ENCODE assay signal across 19 cellular contexts in the genomic region with DNA sequence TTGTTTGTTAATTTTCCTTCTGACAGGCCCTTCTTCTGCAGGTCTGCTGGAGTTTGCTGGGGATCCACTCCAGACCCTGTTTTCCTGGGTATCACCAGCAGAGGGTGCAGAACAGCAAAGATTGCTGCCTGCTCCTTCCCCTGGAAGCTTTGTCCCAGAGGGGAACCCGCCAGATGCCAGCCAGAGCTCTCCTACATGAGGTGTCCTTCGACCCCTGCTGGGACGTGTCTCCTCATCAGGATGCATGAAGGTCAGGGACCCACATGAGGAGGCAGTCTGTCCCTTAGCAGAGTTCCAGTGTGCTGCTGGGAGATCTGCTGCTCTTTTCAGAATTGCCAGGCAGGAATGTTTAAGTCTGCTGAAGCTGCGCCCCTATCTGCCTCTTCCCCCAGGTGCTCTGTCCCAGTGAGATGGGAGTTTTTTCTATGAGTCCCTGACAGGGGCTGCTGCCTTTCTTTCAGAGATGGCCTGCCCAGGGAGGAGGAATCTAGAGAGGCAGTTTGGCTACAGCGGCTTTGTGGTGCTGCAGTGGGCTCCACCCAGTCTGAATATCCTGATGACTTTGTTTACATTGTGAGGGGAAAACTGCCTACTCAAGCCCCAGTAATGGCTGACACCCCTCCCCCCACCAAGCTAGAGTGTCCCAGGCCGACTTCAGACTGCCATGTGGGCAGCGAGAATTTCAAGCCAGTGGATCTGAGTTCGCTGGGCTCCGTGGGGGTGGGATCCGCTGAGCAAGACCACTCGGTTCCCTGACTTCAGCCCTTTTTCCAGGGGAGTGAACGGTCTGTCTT.
DNase-seq lines count a peak whose midpoint lies in the region; TF ChIP-seq lines count a peak whose summit lies in the region.
"Had no signal": no experiment of that assay in that cellular context is flagged by ENCODE, and none has a peak within 500 bp of the region (broad histone marks: within the 10 kb centered on the region; RNA-seq: fewer than 3 reads in every experiment).

No MANE protein-coding gene starts in this region.

- TF ChIP-seq CTCF in 22Rv1 (IDR thresholded peaks at IDR 0.05) (0 out of 2 replicates have a peak, but pooled peaks have one; percentile 6), HEK293 (tag by site-specific recombination; IDR thresholded peaks at IDR 0.05) (no peak), endodermal cell (conservative IDR thresholded peaks at IDR 0.05) (no peak)

- no peak overlapping the region for H3K4me2 ChIP-seq in mesendoderm (ENCODE audit: low read length)
- H3K4me2 ChIP-seq: A549; BLaER1 treated with 17β-estradiol and CSF1 and Interleukin-3, amounts not matched to agents 10 nM and 100 nM had no signal

- H2BK15ac ChIP-seq in mesendoderm (replicated peaks; ENCODE audit: low read depth) = no peak overlapping the region

- H3K36me3 Mint-ChIP-seq in endodermal cell (ENCODE audit: low read depth) = peaks cover 2% of the 10 kb centered on the region
- no peaks in the 10 kb centered on the region for H3K36me3 Mint-ChIP-seq in activated CD4-positive, alpha-beta memory T cell treated with anti-CD3 and anti-CD28 coated beads for 36 hours
- H3K36me3 Mint-ChIP-seq: CD8-positive, alpha-beta memory T cell had no signal

- H3K4me1 ChIP-seq in HEK293 (ENCODE audit: control insufficient read depth, insufficient read depth, low read length) = 0 out of 2 replicates have a peak, but pooled peaks cover 2% of the 10 kb centered on the region
- H3K4me1 ChIP-seq in endodermal cell (ENCODE audit: control insufficient read depth, insufficient read depth, low read length) = no peaks in the 10 kb centered on the region
- no peaks in the 10 kb centered on the region for H3K4me1 ChIP-seq in mesendoderm (ENCODE audit: control insufficient read depth, low read depth, low read length)
- H3K4me1 ChIP-seq: A549; BLaER1 treated with 17β-estradiol and CSF1 and Interleukin-3, amounts not matched to agents 10 nM and 100 nM had no signal

- H3K27me3 Mint-ChIP-seq in endodermal cell (ENCODE audit: insufficient read depth) = no peaks in the 10 kb centered on the region
- H3K27me3 Mint-ChIP-seq in activated CD4-positive, alpha-beta memory T cell treated with anti-CD3 and anti-CD28 coated beads for 36 hours = no peaks in the 10 kb centered on the region
- H3K27me3 Mint-ChIP-seq: CD8-positive, alpha-beta memory T cell had no signal

- H3K9ac ChIP-seq in endodermal cell (ENCODE audit: extremely low read depth, low read length, poor library complexity, severe bottlenecking) (no peak overlapping the region), mesendoderm (ENCODE audit: low read length) (no peak overlapping the region)
- H3K9ac ChIP-seq: BLaER1 treated with 17β-estradiol and CSF1 and Interleukin-3, amounts not matched to agents 10 nM and 100 nM had no signal

- no peaks in the 10 kb centered on the region for H3K79me2 ChIP-seq in mesendoderm (ENCODE audit: control insufficient read depth, insufficient read depth, low read length)

- H3K4ac ChIP-seq in mesendoderm (ENCODE audit: low read depth, low read length) = no peak overlapping the region

- H3K27ac Mint-ChIP-seq in endodermal cell = peak overlapping the region; percentile 77
- H3K27ac Mint-ChIP-seq in activated CD4-positive, alpha-beta memory T cell treated with anti-CD3 and anti-CD28 coated beads for 36 hours = no peak overlapping the region
- H3K27ac Mint-ChIP-seq: CD8-positive, alpha-beta memory T cell had no signal

- no peak overlapping the region for H3K4me3 Mint-ChIP-seq in endodermal cell
- H3K4me3 Mint-ChIP-seq in activated CD4-positive, alpha-beta memory T cell treated with anti-CD3 and anti-CD28 coated beads for 36 hours = no peak overlapping the region
- H3K4me3 Mint-ChIP-seq: CD8-positive, alpha-beta memory T cell had no signal

- H3K4me3 ChIP-seq in HEK293 (ENCODE audit: low read depth, low read length) = no peak overlapping the region
- H3K4me3 ChIP-seq in endodermal cell (ENCODE audit: low read length) = no peak overlapping the region
- H3K4me3 ChIP-seq in mesendoderm (ENCODE audit: low read length) = no peak overlapping the region
- H3K4me3 ChIP-seq: A549; BLaER1 treated with 17β-estradiol and CSF1 and Interleukin-3, amounts not matched to agents 10 nM and 100 nM had no signal

- H3K9me3 Mint-ChIP-seq in endodermal cell = peaks cover 20% of the 10 kb centered on the region
- H3K9me3 Mint-ChIP-seq in activated CD4-positive, alpha-beta memory T cell treated with anti-CD3 and anti-CD28 coated beads for 36 hours = peaks cover 6% of the 10 kb centered on the region

- no peak overlapping the region for H3K18ac ChIP-seq in mesendoderm (ENCODE audit: low read length)

- no peak overlapping the region for H2BK5ac ChIP-seq in mesendoderm (ENCODE audit: low read length)

- no peak overlapping the region for H4K5ac ChIP-seq in mesendoderm (ENCODE audit: low read length)

- H3K23ac ChIP-seq in mesendoderm (ENCODE audit: low read length) = no peak overlapping the region

- DNase-seq in endodermal cell (peak; percentile 67), mesendoderm (peak; percentile 37), HUDEP-2 (lab: John Stamatoyannopoulos, UW; ENCODE audit: unreplicated experiment in 76 of 76) (no peak), HuH-7.5 (ENCODE audit: low spot score) (no peak), NK-92 (lab: John Stamatoyannopoulos, UW; ENCODE audit: unreplicated experiment) (no peak)
- no peak for DNase-seq in activated CD4-positive, alpha-beta memory T cell treated with anti-CD3 and anti-CD28 coated beads for 36 hours
- DNase-seq: CD8-positive, alpha-beta memory T cell; DND-41; GDM1; GOT3; KBM-7; MV-4-11; NCI-H1436; NCI-H2029; NCI-H2171 treated with DMSO at 0.1 percent for 48 hours had no signal

- no peaks in the 10 kb centered on the region for H3K79me1 ChIP-seq in mesendoderm (ENCODE audit: low read length)

- H3K27me3 ChIP-seq in endodermal cell (ENCODE audit: control insufficient read depth, insufficient read depth, low read length, poor library complexity, severe bottlenecking) (no peaks in the 10 kb centered on the region), mesendoderm (ENCODE audit: insufficient read depth, low read length, poor library complexity) (no peaks in the 10 kb centered on the region)
- H3K27me3 ChIP-seq: BLaER1 treated with 17β-estradiol and CSF1 and Interleukin-3, amounts not matched to agents 10 nM and 100 nM had no signal

- no peak overlapping the region for H4K8ac ChIP-seq in mesendoderm (ENCODE audit: low read depth, low read length)

- peak overlapping the region; percentile 10 for H3K56ac ChIP-seq in mesendoderm (ENCODE audit: low read length)

- no peak overlapping the region for H2BK120ac ChIP-seq in mesendoderm (ENCODE audit: low read depth, low read length)

- H3K9me3 ChIP-seq in HEK293 (ENCODE audit: control insufficient read depth, insufficient read depth, low read depth, low read length) (no peaks in the 10 kb centered on the region), endodermal cell (ENCODE audit: control insufficient read depth, low read length) (peaks cover 12% of the 10 kb centered on the region)
- H3K9me3 ChIP-seq: A549; BLaER1 treated with 17β-estradiol and CSF1 and Interleukin-3, amounts not matched to agents 10 nM and 100 nM had no signal

- no peak overlapping the region for H2AK5ac ChIP-seq in mesendoderm (ENCODE audit: low read length)

- H3K27ac ChIP-seq in 22Rv1 (no peak overlapping the region), HEK293 (ENCODE audit: extremely low read depth, low read depth, low read length) (no peak overlapping the region), endodermal cell (ENCODE audit: low read depth, low read length) (no peak overlapping the region), mesendoderm (ENCODE audit: low read depth, low read length) (no peak overlapping the region)
- H3K27ac ChIP-seq: A549; BLaER1 treated with 17β-estradiol and CSF1 and Interleukin-3, amounts not matched to agents 10 nM and 100 nM had no signal

- 85 to 86% methylated on average over 9 to 12 of the region's 12 CpGs for WGBS in endodermal cell (ENCODE audit: insufficient coverage in 1 of 2, insufficient read length in 1 of 2), 2 experiments
- no CpG with 5 or more reads among the region's 12 CpGs for WGBS in mesendoderm (ENCODE audit: extremely low coverage, insufficient coverage, low lambda C conversion rate)

- CTCF ChIA-PET in HEK293 (lab: Yijun Ruan, JAX) = interaction anchor here (0.6 to 2.3 kb wide), 3 partner anchors 10 to 531 kb away, joined by 3 to 5 read pairs (median 3); no protein-coding TSS in a partner anchor
- CTCF ChIA-PET in activated CD4-positive, alpha-beta memory T cell treated with anti-CD3 and anti-CD28 coated beads for 36 hours (lab: Charles Lee) = no interaction called here

- intact Hi-C loops in activated CD4-positive, alpha-beta memory T cell treated with anti-CD3 and anti-CD28 coated beads for 36 hours (cut with micrococcal nuclease) = no loop called here

- H3K36me3 ChIP-seq in HEK293 (ENCODE audit: control insufficient read depth in 2 of 2, insufficient read depth in 1 of 2, low read length in 2 of 2) = no peaks in the 10 kb centered on the region
- H3K36me3 ChIP-seq in endodermal cell (ENCODE audit: control insufficient read depth, insufficient read depth, low read length) = no peaks in the 10 kb centered on the region
- H3K36me3 ChIP-seq in mesendoderm (ENCODE audit: control insufficient read depth, insufficient read depth, low read length) = no peaks in the 10 kb centered on the region
- H3K36me3 ChIP-seq: BLaER1 treated with 17β-estradiol and CSF1 and Interleukin-3, amounts not matched to agents 10 nM and 100 nM had no signal

- POLR2A ChIA-PET in HEK293 (lab: Yijun Ruan, JAX) = no interaction called here
- POLR2A ChIA-PET in activated CD4-positive, alpha-beta memory T cell treated with anti-CD3 and anti-CD28 coated beads for 36 hours (lab: Charles Lee) = no interaction called here

- peaks cover 4% of the 10 kb centered on the region for H3K4me1 Mint-ChIP-seq in endodermal cell
- no peaks in the 10 kb centered on the region for H3K4me1 Mint-ChIP-seq in activated CD4-positive, alpha-beta memory T cell treated with anti-CD3 and anti-CD28 coated beads for 36 hours (ENCODE audit: low read depth)
- H3K4me1 Mint-ChIP-seq: CD8-positive, alpha-beta memory T cell had no signal

TF ChIP-seq in HEK293, 187 proteins besides CTCF, POLR2A, EP300 and RAD21:
- TF ChIP-seq ZNF654 (tag by site-specific recombination; IDR thresholded peaks at IDR 0.05; ENCODE audit: low read depth) (peak; percentile 36), ZNF112 (tag by site-specific recombination; IDR thresholded peaks at IDR 0.05) (no peak)

Comparison
In these comparisons a context has a peak if more than half of its experiments do, and no peak if none do; other contexts are left out.
1. DNase-seq: peak in endodermal cell (single experiment) and mesendoderm (single experiment); none in HUDEP-2 (0 of 76), HuH-7.5 (single experiment), NK-92 (single experiment) and activated CD4-positive, alpha-beta memory T cell treated with anti-CD3 and anti-CD28 coated beads for 36 hours (single experiment).